ENCODE assay signal across 26 cellular contexts in the genomic region with DNA sequence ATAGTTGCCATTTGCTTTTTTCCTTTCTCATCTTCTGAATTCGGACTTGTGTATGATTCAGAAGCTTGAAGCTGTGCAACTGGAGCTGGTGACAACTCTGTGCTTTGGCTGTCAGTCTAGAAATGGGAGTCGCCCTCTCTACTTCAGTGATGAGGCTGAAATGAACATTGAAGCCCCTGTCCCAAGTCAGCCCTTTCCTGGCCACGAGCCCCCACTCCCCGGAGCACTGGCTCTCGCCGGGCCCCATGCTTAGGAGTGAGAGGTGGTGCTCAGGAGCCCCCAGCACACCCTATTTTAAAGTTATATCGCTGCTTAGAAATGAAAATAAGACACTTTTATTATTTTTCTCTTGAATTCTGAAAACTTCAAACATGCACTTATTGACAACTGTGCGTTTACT.
DNase-seq lines count a peak whose midpoint lies in the region; ATAC-seq, FAIRE-seq and TF ChIP-seq lines count a peak whose summit lies in the region.
"Had no signal": no experiment of that assay in that cellular context is flagged by ENCODE, and none has a peak within 500 bp of the region (broad histone marks: within the 10 kb centered on the region; RNA-seq: fewer than 3 reads in every experiment).

No MANE protein-coding gene starts in this region.

- H3K4me3 ChIP-seq in RWPE2 (ENCODE audit: severe bottlenecking): no peak overlapping the region
- no peak overlapping the region for H3K4me3 ChIP-seq in OCI-LY7 (ENCODE audit: low read depth, low read length, poor library complexity, severe bottlenecking)
- H3K4me3 ChIP-seq: GM12878, SJSA1 had no signal

- intact Hi-C loops in sciatic nerve (cut with DNase I) (no loop called here), OCI-LY7 (cut with micrococcal nuclease; ENCODE audit: unreplicated experiment) (no loop called here)

- POLR2A ChIA-PET in OCI-LY7 (lab: Charles Lee): no interaction called here

- no TSS peak for BruUV-seq in OCI-LY7 (replicated peaks; lab: Mats Ljungman, UMichigan)

- CTCF ChIA-PET in OCI-LY7 (lab: Charles Lee; ENCODE audit: unreplicated experiment): no interaction called here

- H3K36me3 ChIP-seq in RWPE2 (ENCODE audit: low read depth): peaks cover 95% of the 10 kb centered on the region
- peaks cover 65% of the 10 kb centered on the region for H3K36me3 ChIP-seq in OCI-LY7 (ENCODE audit: insufficient read depth, low read length)

- no peaks in the 10 kb centered on the region for H3K79me2 ChIP-seq in OCI-LY7 (ENCODE audit: insufficient read depth, low read depth, low read length)

- H3K4me1 ChIP-seq in RWPE2 (ENCODE audit: insufficient read depth, poor library complexity, severe bottlenecking) (no peaks in the 10 kb centered on the region), OCI-LY7 (ENCODE audit: insufficient read depth, low read length, poor library complexity, severe bottlenecking) (no peaks in the 10 kb centered on the region)
- H3K4me1 ChIP-seq: SJSA1 had no signal

- H2AFZ ChIP-seq in OCI-LY7 (ENCODE audit: low read length): no peak overlapping the region

- ATAC-seq in RWPE2 (ENCODE audit: low read depth): no peak
- no peak for ATAC-seq in sciatic nerve
- no peak for ATAC-seq in GM21825 (IDR thresholded peaks at IDR 0.05; ENCODE audit: unreplicated experiment)
- ATAC-seq: GM12878 had no signal

- H3K9me3 ChIP-seq in RWPE2 (ENCODE audit: severe bottlenecking) (no peaks in the 10 kb centered on the region), OCI-LY7 (ENCODE audit: low read length) (no peaks in the 10 kb centered on the region)
- H3K9me3 ChIP-seq: SJSA1 had no signal

- peak; percentile 21 for FAIRE-seq in G401.6 (lab: Jason Lieb, UNC)
- FAIRE-seq: GM12878, GM18507, HTR-8/SVneo had no signal

- TF ChIP-seq CTCF in RWPE2 (IDR thresholded peaks at IDR 0.05; ENCODE audit: poor library complexity, severe bottlenecking): no peak
- TF ChIP-seq CTCF in OCI-LY7 (conservative IDR thresholded peaks at IDR 0.05; ENCODE audit: low read length): no peak

- H3K27ac ChIP-seq in RWPE2 (ENCODE audit: poor library complexity, severe bottlenecking) (no peak overlapping the region), OCI-LY7 (ENCODE audit: low read depth, low read length, poor library complexity, severe bottlenecking) (no peak overlapping the region)
- H3K27ac ChIP-seq: C4-2B, KMS-11, SJSA1 had no signal

- DNase-seq in activated effector memory CD4-positive, alpha-beta T cell treated with anti-CD3 and anti-CD28 coated beads, Interleukin-2, amount 50 U/mL, for 16 hours: peak; percentile 39
- DNase-seq in activated effector memory CD4-positive, alpha-beta T cell treated with Interleukin-2 at 50 U/mL for 16 hours: no peak
- DNase-seq in RWPE2 (ENCODE audit: low spot score) (peak; percentile 15), sciatic nerve (ENCODE audit: low spot score) (peak; percentile 41), OCI-LY7 (ENCODE audit: low spot score) (no peak), SW480 (ENCODE audit: low spot score) (no peak)
- DNase-seq: 8988T; AML-193; EL; GOT3; HCEC 1CT; NCI-H1092 treated with DMSO at 0.1 percent for 48 hours; NCI-H1436 treated with DMSO at 0.1 percent for 48 hours; NCI-H2029; NCI-H2227 treated with DMSO at 0.1 percent for 48 hours; NCI-H510A; NCI-H748 treated with DMSO at 0.1 percent for 48 hours; NK-92 treated with Interleukin-12 subunit alpha and Interleukin-12 subunit beta, amount 100 ng/mL, for 24 hours had no signal

- H4K20me1 ChIP-seq in OCI-LY7 (ENCODE audit: insufficient read depth, low read length): no peaks in the 10 kb centered on the region

- H3K27me3 ChIP-seq in RWPE2 (ENCODE audit: insufficient read depth, poor library complexity, severe bottlenecking): no peaks in the 10 kb centered on the region
- H3K27me3 ChIP-seq: SJSA1 had no signal

- no peaks in the 10 kb centered on the region for H3K9me2 ChIP-seq in OCI-LY7 (ENCODE audit: insufficient read depth, low read length)

- H3K4me2 ChIP-seq in OCI-LY7 (ENCODE audit: low read length): no peak overlapping the region
- H3K4me2 ChIP-seq: KMS-11 had no signal

Comparison
In these comparisons a context has a peak if more than half of its experiments do, and no peak if none do; other contexts are left out.
1. DNase-seq: peak in activated effector memory CD4-positive, alpha-beta T cell treated with anti-CD3 and anti-CD28 coated beads, Interleukin-2, amount 50 U/mL, for 16 hours (single experiment), RWPE2 (single experiment) and sciatic nerve (single experiment); none in activated effector memory CD4-positive, alpha-beta T cell treated with Interleukin-2 at 50 U/mL for 16 hours (single experiment), OCI-LY7 (single experiment) and SW480 (single experiment).